Comparison of ENCODE assay signal across 16 cellular contexts in the genomic region with DNA sequence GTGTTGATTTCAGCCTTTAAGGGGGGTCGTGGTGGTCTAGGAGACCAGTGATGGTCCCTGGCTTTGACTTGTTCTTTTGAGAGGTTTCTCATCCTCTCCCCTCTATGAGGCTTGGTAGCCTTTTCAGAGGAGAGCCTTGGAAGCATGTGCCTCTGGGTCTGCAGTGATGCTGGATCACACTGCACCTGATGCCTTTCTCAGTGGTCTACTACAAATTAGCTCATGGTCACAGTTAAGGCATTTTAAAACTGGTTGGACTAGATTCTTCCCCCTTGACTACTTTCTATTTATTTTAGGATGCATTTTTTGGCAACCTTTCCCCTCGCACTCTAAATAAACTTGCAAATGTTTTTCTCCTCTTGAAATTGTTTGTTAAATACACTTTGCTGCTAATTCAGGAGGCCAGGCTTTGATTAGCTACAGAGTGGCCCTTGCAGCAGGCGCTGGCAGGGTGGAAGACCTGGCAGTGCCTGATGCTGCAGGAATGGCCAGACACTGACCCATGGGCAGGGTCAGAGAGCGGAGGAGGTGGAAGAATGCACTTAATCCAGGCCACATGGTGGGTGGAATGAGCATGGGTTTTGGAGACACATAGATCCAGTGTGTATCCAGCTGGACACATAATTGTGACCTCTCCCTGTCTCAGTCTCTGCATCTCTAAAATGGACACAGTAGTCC.
DNase-seq lines count a peak whose midpoint lies in the region; ATAC-seq and TF ChIP-seq lines count a peak whose summit lies in the region.
"Had no signal": no experiment of that assay in that cellular context is flagged by ENCODE, and none has a peak within 500 bp of the region (broad histone marks: within the 10 kb centered on the region; RNA-seq: fewer than 3 reads in every experiment).

No MANE protein-coding gene starts in this region.

- H3K36me3 ChIP-seq in psoas muscle (ENCODE audit: insufficient read depth in 1 of 2, low read depth in 1 of 2), result peaks cover 0 to 6% of the 10 kb centered on the region in 2 donors
- H3K36me3 ChIP-seq in Peyer's patch, result no peaks in the 10 kb centered on the region

- H3K4me3 Mint-ChIP-seq in activated CD4-positive, alpha-beta T cell treated with anti-CD3 and anti-CD28 coated beads, Interleukin-2, amount 10 ng/mL, durations not matched to agents 7 days and 5 days, result no peak overlapping the region

- WGBS in psoas muscle, 3 donors, result 42 to 57% (median 44%) methylated on average over 4 of the region's 4 CpGs

- TF ChIP-seq CTCF in psoas muscle (IDR thresholded peaks at IDR 0.05), result no peak
- no peak for TF ChIP-seq CTCF in Peyer's patch (IDR thresholded peaks at IDR 0.05)

- H3K4me3 ChIP-seq in psoas muscle, result no peak overlapping the region
- no peak overlapping the region for H3K4me3 ChIP-seq in Peyer's patch
- H3K4me3 ChIP-seq: BLaER1 treated with 17β-estradiol and CSF1 and Interleukin-3, amounts not matched to agents 10 nM and 100 nM; GM23248; K562; PC-9 had no signal

- CTCF ChIA-PET in activated CD4-positive, alpha-beta T cell treated with anti-CD3 and anti-CD28 coated beads, Interleukin-2, amount 10 ng/mL, durations not matched to agents 7 days and 5 days (lab: Charles Lee), result no interaction called here

- H3K27me3 Mint-ChIP-seq in activated CD4-positive, alpha-beta T cell treated with anti-CD3 and anti-CD28 coated beads, Interleukin-2, amount 10 ng/mL, durations not matched to agents 7 days and 5 days, result no peaks in the 10 kb centered on the region

- no peak overlapping the region for H3K27ac Mint-ChIP-seq in activated CD4-positive, alpha-beta T cell treated with anti-CD3 and anti-CD28 coated beads, Interleukin-2, amount 10 ng/mL, durations not matched to agents 7 days and 5 days

- peak; percentile 0 for DNase-seq in DMS53 (lab: John Stamatoyannopoulos, UW)
- DNase-seq in DMS53 treated with DMSO at 0.1 percent for 48 hours (lab: John Stamatoyannopoulos, UW; ENCODE audit: unreplicated experiment), result no peak
- peak; percentile 30 for DNase-seq in NCI-H2029 (lab: John Stamatoyannopoulos, UW)
- DNase-seq in fibroblast of gingiva (ENCODE audit: low read depth), result peak; percentile 31
- no peak for DNase-seq in psoas muscle
- no peak for DNase-seq in activated CD4-positive, alpha-beta T cell treated with anti-CD3 and anti-CD28 coated beads, Interleukin-2, amount 10 ng/mL, durations not matched to agents 7 days and 5 days
- DNase-seq in Peyer's patch, result no peak
- DNase-seq: DMS79, GM23248, NCI-H1436, NCI-H2081, NCI-H510A treated with DMSO at 0.1 percent for 48 hours, PC-9 had no signal

- H3K9me3 Mint-ChIP-seq in activated CD4-positive, alpha-beta T cell treated with anti-CD3 and anti-CD28 coated beads, Interleukin-2, amount 10 ng/mL, durations not matched to agents 7 days and 5 days, result no peaks in the 10 kb centered on the region

- no peaks in the 10 kb centered on the region for H3K36me3 Mint-ChIP-seq in activated CD4-positive, alpha-beta T cell treated with anti-CD3 and anti-CD28 coated beads, Interleukin-2, amount 10 ng/mL, durations not matched to agents 7 days and 5 days (ENCODE audit: low read depth)

- intact Hi-C loops in psoas muscle (cut with DNase I), result loop anchor here in 1 of 2 donors (2.0 kb wide), 1 partner anchor 86 kb away; no protein-coding TSS in a partner anchor

- POLR2A ChIA-PET in activated CD4-positive, alpha-beta T cell treated with anti-CD3 and anti-CD28 coated beads, Interleukin-2, amount 10 ng/mL, durations not matched to agents 7 days and 5 days (lab: Charles Lee), result interaction anchor here (0.6 kb wide), 1 partner anchor 35 kb away, joined by 3 read pairs; no protein-coding TSS in a partner anchor

- ATAC-seq in psoas muscle (peak in 1 of 4 donors; percentile 13), GM21447 (IDR thresholded peaks at IDR 0.05; ENCODE audit: unreplicated experiment) (no peak)

- H3K4me1 Mint-ChIP-seq in activated CD4-positive, alpha-beta T cell treated with anti-CD3 and anti-CD28 coated beads, Interleukin-2, amount 10 ng/mL, durations not matched to agents 7 days and 5 days, result no peaks in the 10 kb centered on the region

- H3K27me3 ChIP-seq in psoas muscle (ENCODE audit: insufficient read depth in 3 of 3, low read length in 2 of 3) (no peaks in the 10 kb centered on the region), Peyer's patch (no peaks in the 10 kb centered on the region)
- H3K27me3 ChIP-seq: BLaER1 treated with 17β-estradiol and CSF1 and Interleukin-3, amounts not matched to agents 10 nM and 100 nM had no signal

- TF ChIP-seq POLR2A in Peyer's patch (IDR thresholded peaks at IDR 0.05), result no peak

- peak overlapping the region; percentile 83 for H3K27ac ChIP-seq in psoas muscle
- H3K27ac ChIP-seq in Peyer's patch, result no peak overlapping the region
- H3K27ac ChIP-seq: BLaER1 treated with 17β-estradiol and CSF1 and Interleukin-3, amounts not matched to agents 10 nM and 100 nM; GM23248; PC-9 had no signal

- H3K9me3 ChIP-seq in psoas muscle (no peaks in the 10 kb centered on the region), Peyer's patch (no peaks in the 10 kb centered on the region)
- H3K9me3 ChIP-seq: BLaER1 treated with 17β-estradiol and CSF1 and Interleukin-3, amounts not matched to agents 10 nM and 100 nM had no signal

- H3K4me1 ChIP-seq in psoas muscle (peaks cover 47% of the 10 kb centered on the region), Peyer's patch (peaks cover 0 to 13% (median 0%) of the 10 kb centered on the region in 4 donors)

Comparison
In these comparisons a context has a peak if more than half of its experiments do, and no peak if none do; other contexts are left out.
1. DNase-seq: peak in DMS53 (single experiment), NCI-H2029 (single experiment) and fibroblast of gingiva (single experiment); none in DMS53 treated with DMSO at 0.1 percent for 48 hours (single experiment), psoas muscle (0 of 2), activated CD4-positive, alpha-beta T cell treated with anti-CD3 and anti-CD28 coated beads, Interleukin-2, amount 10 ng/mL, durations not matched to agents 7 days and 5 days (single experiment) and Peyer's patch (0 of 3).